1 cellular context compared by ENCODE assay signal in the genomic region with DNA sequence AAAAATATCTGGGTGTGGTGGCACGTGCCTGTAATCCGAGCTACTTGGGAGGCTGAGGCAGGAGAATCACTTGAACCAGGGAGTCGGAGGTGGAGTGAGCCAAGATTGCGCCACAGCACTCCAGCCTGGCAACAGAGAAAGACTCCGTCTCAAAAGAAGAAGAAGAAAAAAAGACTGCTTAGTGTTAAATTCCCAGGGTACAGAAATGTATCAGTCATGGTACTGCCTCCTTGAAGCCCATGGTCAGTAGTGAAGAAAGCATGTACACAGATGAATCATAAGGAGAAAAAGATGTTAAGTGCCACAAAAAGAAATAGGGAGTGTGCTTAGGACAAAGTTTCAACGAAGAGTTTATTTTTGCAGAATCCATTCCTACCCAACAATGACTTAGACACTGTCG.
TF ChIP-seq lines count a peak whose summit lies in the region.

No MANE protein-coding gene starts in this region.

TF ChIP-seq in K562, 482 proteins besides CTCF, POLR2A, EP300 and RAD21 (continued from another document):
- TF ChIP-seq, protein P1, sequence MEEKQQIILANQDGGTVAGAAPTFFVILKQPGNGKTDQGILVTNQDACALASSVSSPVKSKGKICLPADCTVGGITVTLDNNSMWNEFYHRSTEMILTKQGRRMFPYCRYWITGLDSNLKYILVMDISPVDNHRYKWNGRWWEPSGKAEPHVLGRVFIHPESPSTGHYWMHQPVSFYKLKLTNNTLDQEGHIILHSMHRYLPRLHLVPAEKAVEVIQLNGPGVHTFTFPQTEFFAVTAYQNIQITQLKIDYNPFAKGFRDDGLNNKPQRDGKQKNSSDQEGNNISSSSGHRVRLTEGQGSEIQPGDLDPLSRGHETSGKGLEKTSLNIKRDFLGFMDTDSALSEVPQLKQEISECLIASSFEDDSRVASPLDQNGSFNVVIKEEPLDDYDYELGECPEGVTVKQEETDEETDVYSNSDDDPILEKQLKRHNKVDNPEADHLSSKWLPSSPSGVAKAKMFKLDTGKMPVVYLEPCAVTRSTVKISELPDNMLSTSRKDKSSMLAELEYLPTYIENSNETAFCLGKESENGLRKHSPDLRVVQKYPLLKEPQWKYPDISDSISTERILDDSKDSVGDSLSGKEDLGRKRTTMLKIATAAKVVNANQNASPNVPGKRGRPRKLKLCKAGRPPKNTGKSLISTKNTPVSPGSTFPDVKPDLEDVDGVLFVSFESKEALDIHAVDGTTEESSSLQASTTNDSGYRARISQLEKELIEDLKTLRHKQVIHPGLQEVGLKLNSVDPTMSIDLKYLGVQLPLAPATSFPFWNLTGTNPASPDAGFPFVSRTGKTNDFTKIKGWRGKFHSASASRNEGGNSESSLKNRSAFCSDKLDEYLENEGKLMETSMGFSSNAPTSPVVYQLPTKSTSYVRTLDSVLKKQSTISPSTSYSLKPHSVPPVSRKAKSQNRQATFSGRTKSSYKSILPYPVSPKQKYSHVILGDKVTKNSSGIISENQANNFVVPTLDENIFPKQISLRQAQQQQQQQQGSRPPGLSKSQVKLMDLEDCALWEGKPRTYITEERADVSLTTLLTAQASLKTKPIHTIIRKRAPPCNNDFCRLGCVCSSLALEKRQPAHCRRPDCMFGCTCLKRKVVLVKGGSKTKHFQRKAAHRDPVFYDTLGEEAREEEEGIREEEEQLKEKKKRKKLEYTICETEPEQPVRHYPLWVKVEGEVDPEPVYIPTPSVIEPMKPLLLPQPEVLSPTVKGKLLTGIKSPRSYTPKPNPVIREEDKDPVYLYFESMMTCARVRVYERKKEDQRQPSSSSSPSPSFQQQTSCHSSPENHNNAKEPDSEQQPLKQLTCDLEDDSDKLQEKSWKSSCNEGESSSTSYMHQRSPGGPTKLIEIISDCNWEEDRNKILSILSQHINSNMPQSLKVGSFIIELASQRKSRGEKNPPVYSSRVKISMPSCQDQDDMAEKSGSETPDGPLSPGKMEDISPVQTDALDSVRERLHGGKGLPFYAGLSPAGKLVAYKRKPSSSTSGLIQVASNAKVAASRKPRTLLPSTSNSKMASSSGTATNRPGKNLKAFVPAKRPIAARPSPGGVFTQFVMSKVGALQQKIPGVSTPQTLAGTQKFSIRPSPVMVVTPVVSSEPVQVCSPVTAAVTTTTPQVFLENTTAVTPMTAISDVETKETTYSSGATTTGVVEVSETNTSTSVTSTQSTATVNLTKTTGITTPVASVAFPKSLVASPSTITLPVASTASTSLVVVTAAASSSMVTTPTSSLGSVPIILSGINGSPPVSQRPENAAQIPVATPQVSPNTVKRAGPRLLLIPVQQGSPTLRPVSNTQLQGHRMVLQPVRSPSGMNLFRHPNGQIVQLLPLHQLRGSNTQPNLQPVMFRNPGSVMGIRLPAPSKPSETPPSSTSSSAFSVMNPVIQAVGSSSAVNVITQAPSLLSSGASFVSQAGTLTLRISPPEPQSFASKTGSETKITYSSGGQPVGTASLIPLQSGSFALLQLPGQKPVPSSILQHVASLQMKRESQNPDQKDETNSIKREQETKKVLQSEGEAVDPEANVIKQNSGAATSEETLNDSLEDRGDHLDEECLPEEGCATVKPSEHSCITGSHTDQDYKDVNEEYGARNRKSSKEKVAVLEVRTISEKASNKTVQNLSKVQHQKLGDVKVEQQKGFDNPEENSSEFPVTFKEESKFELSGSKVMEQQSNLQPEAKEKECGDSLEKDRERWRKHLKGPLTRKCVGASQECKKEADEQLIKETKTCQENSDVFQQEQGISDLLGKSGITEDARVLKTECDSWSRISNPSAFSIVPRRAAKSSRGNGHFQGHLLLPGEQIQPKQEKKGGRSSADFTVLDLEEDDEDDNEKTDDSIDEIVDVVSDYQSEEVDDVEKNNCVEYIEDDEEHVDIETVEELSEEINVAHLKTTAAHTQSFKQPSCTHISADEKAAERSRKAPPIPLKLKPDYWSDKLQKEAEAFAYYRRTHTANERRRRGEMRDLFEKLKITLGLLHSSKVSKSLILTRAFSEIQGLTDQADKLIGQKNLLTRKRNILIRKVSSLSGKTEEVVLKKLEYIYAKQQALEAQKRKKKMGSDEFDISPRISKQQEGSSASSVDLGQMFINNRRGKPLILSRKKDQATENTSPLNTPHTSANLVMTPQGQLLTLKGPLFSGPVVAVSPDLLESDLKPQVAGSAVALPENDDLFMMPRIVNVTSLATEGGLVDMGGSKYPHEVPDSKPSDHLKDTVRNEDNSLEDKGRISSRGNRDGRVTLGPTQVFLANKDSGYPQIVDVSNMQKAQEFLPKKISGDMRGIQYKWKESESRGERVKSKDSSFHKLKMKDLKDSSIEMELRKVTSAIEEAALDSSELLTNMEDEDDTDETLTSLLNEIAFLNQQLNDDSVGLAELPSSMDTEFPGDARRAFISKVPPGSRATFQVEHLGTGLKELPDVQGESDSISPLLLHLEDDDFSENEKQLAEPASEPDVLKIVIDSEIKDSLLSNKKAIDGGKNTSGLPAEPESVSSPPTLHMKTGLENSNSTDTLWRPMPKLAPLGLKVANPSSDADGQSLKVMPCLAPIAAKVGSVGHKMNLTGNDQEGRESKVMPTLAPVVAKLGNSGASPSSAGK (IDR thresholded peaks at IDR 0.05): 0 out of 2 replicates have a peak, but pooled peaks have one; percentile 21
- no peak for TF ChIP-seq LCOR (CRISPR knock-in tag; IDR thresholded peaks at IDR 0.05)
- TF ChIP-seq CEBPB (tag; IDR thresholded peaks at IDR 0.05): peak; percentile 63
- TF ChIP-seq ZNF354B (CRISPR knock-in tag; IDR thresholded peaks at IDR 0.05): no peak
TF ChIP-seq in K562: peak in this region for 2.
